Comparison of ENCODE assay signal across 25 cellular contexts in genomic region chr15:56411122-56411749, GRCh38. TPM values are rescaled to one million over a fixed set of nuclear protein-coding genes. Genes with fewer than 3 reads are reported as not detected.
DNase-seq lines count a peak whose midpoint lies in the region; ATAC-seq, FAIRE-seq and TF ChIP-seq lines count a peak whose summit lies in the region.
"Had no signal": no experiment of that assay in that cellular context is flagged by ENCODE, and none has a peak within 500 bp of the region (broad histone marks: within the 10 kb centered on the region; RNA-seq: fewer than 3 reads in every experiment).

No MANE protein-coding gene starts in this region.

- H3K36me3 ChIP-seq in K562 (ENCODE audit: control insufficient read depth, insufficient read depth, low read length), result no peaks in the 10 kb centered on the region
- H3K36me3 ChIP-seq: left lung had no signal

- no peaks in the 10 kb centered on the region for H3K27me3 Mint-ChIP-seq in nephron progenitor cell (ENCODE audit: low read depth, poor library complexity)
- H3K27me3 Mint-ChIP-seq: activated T-helper 17 cell treated with anti-CD3 and anti-CD28 coated beads, Interleukin-2, amount 50 U/mL, for 72 hours; effector memory CD8-positive, alpha-beta T cell; stimulated activated naive B cell treated with anti-CD40 and anti-IgM and Interleukin-4, amounts not matched to agents 10 μg/mL and 1 μg/mL and 100 μg/mL, for 72 hours had no signal

- no peaks in the 10 kb centered on the region; a peak in 1 of 5 replicates for H3K4me1 ChIP-seq in K562 (replicated peaks in 1 of 2; ENCODE audit: control insufficient read depth in 2 of 2, insufficient read depth in 2 of 2, low read length in 2 of 2)
- H3K4me1 ChIP-seq: left lung had no signal

- no peaks in the 10 kb centered on the region for H3K79me2 ChIP-seq in K562 (ENCODE audit: control insufficient read depth, insufficient read depth, low read length)

- no peaks in the 10 kb centered on the region for H3K9me1 ChIP-seq in K562 (ENCODE audit: control insufficient read depth, insufficient read depth, low read length)

- TF ChIP-seq CTCF in K562 (IDR thresholded peaks at IDR 0.05 in 2 of 3, conservative IDR thresholded peaks at IDR 0.05 in 1 of 3; ENCODE audit: insufficient read depth in 2 of 3, low read depth in 1 of 3, low read length in 3 of 3) (no peak), nephron progenitor cell (IDR thresholded peaks at IDR 0.05) (no peak)

- WGBS in K562 (ENCODE audit: insufficient coverage, low coverage, missing lambda C conversion rate), result 13% methylated on average over 2 of the region's 2 CpGs

- no peak for TF ChIP-seq EP300 in K562 (IDR thresholded peaks at IDR 0.05; ENCODE audit: low read length)

- H3K9ac ChIP-seq in K562 (ENCODE audit: insufficient read depth in 1 of 2, low read depth in 2 of 2, low read length in 2 of 2), result no peak overlapping the region

- no peaks in the 10 kb centered on the region for H4K20me1 ChIP-seq in K562 (replicated peaks; ENCODE audit: control insufficient read depth, insufficient read depth, low read length)

- POLR2A ChIA-PET in K562 (lab: Yijun Ruan, JAX), result no interaction called here

- no peak overlapping the region for H3K4me3 Mint-ChIP-seq in nephron progenitor cell
- H3K4me3 Mint-ChIP-seq: activated CD4-positive, alpha-beta T cell treated with anti-CD3 and anti-CD28 coated beads, Interleukin-2, amount 10 ng/mL, durations not matched to agents 7 days and 5 days; activated T-helper 17 cell treated with anti-CD3 and anti-CD28 coated beads, Interleukin-2, amount 50 U/mL, for 72 hours; CD14-positive monocyte; effector memory CD8-positive, alpha-beta T cell; stimulated activated naive B cell treated with anti-CD40 and anti-IgM and Interleukin-4, amounts not matched to agents 10 μg/mL and 1 μg/mL and 100 μg/mL, for 72 hours had no signal

- H3K4me2 ChIP-seq in K562 (ENCODE audit: insufficient read depth, low read length), result no peak overlapping the region

- TF ChIP-seq POLR2A in K562 (conservative IDR thresholded peaks at IDR 0.05), result no peak

- H2AFZ ChIP-seq in K562 (ENCODE audit: low read depth, low read length), result no peak overlapping the region

- in situ Hi-C loops in K562 (cut with MboI), result no loop called here

- CTCF ChIA-PET in K562 (lab: Yijun Ruan, JAX; ENCODE audit: low intra/inter-chr PET ratio), result no interaction called here

- no peaks in the 10 kb centered on the region for H3K27me3 ChIP-seq in K562 (ENCODE audit: control insufficient read depth in 2 of 2, insufficient read depth in 2 of 2, low read length in 2 of 2)
- H3K27me3 ChIP-seq: left lung had no signal

- no peak overlapping the region for H3K4me3 ChIP-seq in K562
- H3K4me3 ChIP-seq: left lung, mucosa of descending colon had no signal

- no TSS peak for BruUV-seq in K562 (replicated peaks; lab: Mats Ljungman, UMichigan)

- DNase-seq in DMS 273 treated with DMSO at 0.1 percent for 48 hours (lab: John Stamatoyannopoulos, UW), result peak; percentile 2
- DNase-seq in LHCN-M2 (ENCODE audit: low read depth), result peak; percentile 8
- no peak for DNase-seq in K562 (ENCODE audit: extremely low read depth in 1 of 4, low spot score in 3 of 4)
- no peak for DNase-seq in nephron progenitor cell
- DNase-seq in NCI-H774 (lab: John Stamatoyannopoulos, UW), result no peak
- no peak for DNase-seq in middle frontal gyrus (ENCODE audit: extremely low spot score, low spot score)
- no peak for DNase-seq in DMS79 treated with DMSO at 0.1 percent for 48 hours (lab: John Stamatoyannopoulos, UW)
- DNase-seq: activated CD4-positive, alpha-beta T cell treated with anti-CD3 and anti-CD28 coated beads, Interleukin-2, amount 10 ng/mL, durations not matched to agents 7 days and 5 days; effector memory CD8-positive, alpha-beta T cell; GF-D8; head of caudate nucleus; left lung; mucosa of descending colon; NCI-H345; posterior cingulate gyrus; stimulated activated CD4-positive, alpha-beta T cell treated with anti-CD3 and anti-CD28 coated beads, Interleukin-1b, Interleukin-23, amount 100 ng/mL, for 48 hours; stimulated activated naive B cell treated with anti-CD40 and anti-IgM and Interleukin-4, amounts not matched to agents 10 μg/mL and 1 μg/mL and 100 μg/mL, for 72 hours; T-helper 1 cell had no signal

- no peak for FAIRE-seq in K562 (lab: Jason Lieb, UNC)
- FAIRE-seq: HTR-8/SVneo had no signal

- peak overlapping the region; percentile 88 for H3K27ac Mint-ChIP-seq in nephron progenitor cell
- H3K27ac Mint-ChIP-seq: activated CD4-positive, alpha-beta T cell treated with anti-CD3 and anti-CD28 coated beads, Interleukin-2, amount 10 ng/mL, durations not matched to agents 7 days and 5 days; activated naive CD4-positive, alpha-beta T cell treated with anti-CD3 and anti-CD28 coated beads, Interleukin-2, amount 50 U/mL, for 72 hours; activated T-helper 17 cell treated with anti-CD3 and anti-CD28 coated beads, Interleukin-2, amount 50 U/mL, for 72 hours; CD14-positive monocyte; effector memory CD8-positive, alpha-beta T cell had no signal

- peaks cover 34% of the 10 kb centered on the region for H3K36me3 Mint-ChIP-seq in nephron progenitor cell (ENCODE audit: low read depth)
- H3K36me3 Mint-ChIP-seq: activated naive CD4-positive, alpha-beta T cell treated with anti-CD3 and anti-CD28 coated beads, Interleukin-2, amount 50 U/mL, for 72 hours; CD14-positive monocyte had no signal

- intact Hi-C loops in K562 (cut with micrococcal nuclease), result no loop called here

- H3K9me3 Mint-ChIP-seq in nephron progenitor cell, result peaks cover 4% of the 10 kb centered on the region
- H3K9me3 Mint-ChIP-seq: activated CD4-positive, alpha-beta T cell treated with anti-CD3 and anti-CD28 coated beads, Interleukin-2, amount 10 ng/mL, durations not matched to agents 7 days and 5 days; activated naive CD4-positive, alpha-beta T cell treated with anti-CD3 and anti-CD28 coated beads, Interleukin-2, amount 50 U/mL, for 72 hours; activated T-helper 17 cell treated with anti-CD3 and anti-CD28 coated beads, Interleukin-2, amount 50 U/mL, for 72 hours; effector memory CD8-positive, alpha-beta T cell had no signal

- H3K4me1 Mint-ChIP-seq in nephron progenitor cell, result peaks cover 14% of the 10 kb centered on the region
- H3K4me1 Mint-ChIP-seq: activated CD4-positive, alpha-beta T cell treated with anti-CD3 and anti-CD28 coated beads, Interleukin-2, amount 10 ng/mL, durations not matched to agents 7 days and 5 days; activated T-helper 17 cell treated with anti-CD3 and anti-CD28 coated beads, Interleukin-2, amount 50 U/mL, for 72 hours; CD14-positive monocyte had no signal

- no peak for TF ChIP-seq RAD21 in K562 (CRISPR knock-in tag; conservative IDR thresholded peaks at IDR 0.05 in 1 of 2, IDR thresholded peaks at IDR 0.05 in 1 of 2)

- H3K27ac ChIP-seq in K562 (ENCODE audit: extremely low read depth, low read depth, low read length), result no peak overlapping the region
- H3K27ac ChIP-seq: left lung had no signal

- no peak for ATAC-seq in K562
- ATAC-seq in GM19395 (IDR thresholded peaks at IDR 0.05; ENCODE audit: unreplicated experiment), result no peak
- ATAC-seq: activated naive CD4-positive, alpha-beta T cell treated with anti-CD3 and anti-CD28 coated beads, Interleukin-2, amount 50 U/mL, for 72 hours; activated T-helper 17 cell treated with anti-CD3 and anti-CD28 coated beads, Interleukin-2, amount 50 U/mL, for 72 hours; effector memory CD8-positive, alpha-beta T cell; left lung; mucosa of descending colon; Panc1 had no signal

- H3K9me3 ChIP-seq in K562 (replicated peaks; ENCODE audit: control insufficient read depth, insufficient read depth, low read depth, low read length), result no peaks in the 10 kb centered on the region
- H3K9me3 ChIP-seq: left lung, mucosa of descending colon had no signal

TF ChIP-seq in K562, 482 proteins besides CTCF, POLR2A, EP300 and RAD21 (continues in another document):
- TF ChIP-seq HDAC1 (IDR thresholded peaks at IDR 0.05), result no peak

RNA-seq across cellular contexts. Expression of gene TEX9, which starts 46.0 kb away (rescaled TPM):
- 4.4 and 4.8 TPM in 2 replicates for total RNA-seq in LHCN-M2 (2014; rRNA removed)
- 1.3 TPM for polyA plus RNA-seq in LHCN-M2 (2012)
- total RNA-seq in K562 (2011; cell fraction: chromatin; rRNA removed; ENCODE audit: low replicate concordance), result 1.4 and 4.5 TPM in 2 replicates
- 0.66 and 0.83 TPM in 2 replicates for total RNA-seq in K562 (2011; cell fraction: nucleolus; rRNA removed)
- 1.2 and 2.0 TPM in 2 replicates for total RNA-seq in K562 (2011; cell fraction: nucleoplasm; rRNA removed)
- 0.82 and 2.3 TPM in 2 replicates for total RNA-seq in K562 (2014; rRNA removed)
- total RNA-seq in K562 (2014; rRNA removed; fragmentation: Illumina TruSeq; extraction: Trizol), result 2.8 and 3.3 TPM in 2 replicates
- total RNA-seq in K562 (2015; rRNA removed; fragmentation: Illumina TruSeq; extraction: Trizol), result 2.7 and 3.6 TPM in 2 replicates
- total RNA-seq in K562 (2021), result 2.1 and 2.7 TPM in 2 replicates
- 0.93 and 1.1 TPM in 2 replicates for polyA plus RNA-seq in K562 (2011; rRNA removed)
- 0.30 and 0.37 TPM in 2 replicates for polyA plus RNA-seq in K562 (2011; cell fraction: cytosol; rRNA removed)
- polyA plus RNA-seq in K562 (2011; cell fraction: nucleus; rRNA removed), result 0.81 and 1.5 TPM in 2 replicates
- polyA plus RNA-seq in K562 (2012), result 2.3 and 5.4 TPM in 2 replicates
- polyA plus RNA-seq in K562 (2014; fragmentation: Illumina TruSeq; extraction: Trizol), result 2.5 and 3.4 TPM in 2 replicates
- 1 to 10 TPM; 2.1 to 2.4 TPM for polyA plus RNA-seq in K562 (2014; fragmentation: Nextera tagmentation; extraction: Ambion mirVana)
- polyA plus RNA-seq in K562 (2014; rRNA removed), result 1.9 and 2.4 TPM in 2 replicates
- polyA minus RNA-seq in K562 (2011; rRNA and poly(A)+ RNA removed), result 2.1 and 2.3 TPM in 2 replicates
- 1.1 TPM in 1 of 2 replicates, not detected in the other for polyA minus RNA-seq in K562 (2011; cell fraction: cytosol; rRNA and poly(A)+ RNA removed)
- polyA minus RNA-seq in K562 (2011; cell fraction: nucleus; rRNA and poly(A)+ RNA removed), result 2.8 and 4.3 TPM in 2 replicates

RNA-seq across cellular contexts. Expression of gene MNS1, which starts 53.7 kb away (rescaled TPM):
- total RNA-seq in LHCN-M2 (2014; rRNA removed), result 5.3 and 5.8 TPM in 2 replicates
- polyA plus RNA-seq in LHCN-M2 (2012), result 2.2 TPM
- 1.5 TPM in 1 of 2 replicates, not detected in the other for total RNA-seq in K562 (2011; cell fraction: chromatin; rRNA removed; ENCODE audit: low replicate concordance)
- not detected in 2 replicates for total RNA-seq in K562 (2011; cell fraction: nucleolus; rRNA removed)
- 0.29 and 0.31 TPM in 2 replicates for total RNA-seq in K562 (2011; cell fraction: nucleoplasm; rRNA removed)
- 2.4 and 3.6 TPM in 2 replicates for total RNA-seq in K562 (2014; rRNA removed)
- total RNA-seq in K562 (2014; rRNA removed; fragmentation: Illumina TruSeq; extraction: Trizol), result 7.2 and 9.2 TPM in 2 replicates
- 9.6 and 10.3 TPM in 2 replicates for total RNA-seq in K562 (2015; rRNA removed; fragmentation: Illumina TruSeq; extraction: Trizol)
- 2.5 and 2.7 TPM in 2 replicates for total RNA-seq in K562 (2021)
- polyA plus RNA-seq in K562 (2011; rRNA removed), result 1.1 and 1.2 TPM in 2 replicates
- polyA plus RNA-seq in K562 (2011; cell fraction: cytosol; rRNA removed), result 0.21 and 0.32 TPM in 2 replicates
- 0.18 and 0.67 TPM in 2 replicates for polyA plus RNA-seq in K562 (2011; cell fraction: nucleus; rRNA removed)
- polyA plus RNA-seq in K562 (2012), result 5.3 and 5.7 TPM in 2 replicates
- polyA plus RNA-seq in K562 (2014; fragmentation: Illumina TruSeq; extraction: Trizol), result 5.6 and 8.1 TPM in 2 replicates
- polyA plus RNA-seq in K562 (2014; fragmentation: Nextera tagmentation; extraction: Ambion mirVana), result 1 to 10 TPM; 2.0 to 2.4 TPM
- 3.5 and 4.8 TPM in 2 replicates for polyA plus RNA-seq in K562 (2014; rRNA removed)
- polyA minus RNA-seq in K562 (2011; rRNA and poly(A)+ RNA removed), result 0.81 and 1.9 TPM in 2 replicates
- polyA minus RNA-seq in K562 (2011; cell fraction: cytosol; rRNA and poly(A)+ RNA removed), result 0.57 TPM in 1 of 2 replicates, not detected in the other
- polyA minus RNA-seq in K562 (2011; cell fraction: nucleus; rRNA and poly(A)+ RNA removed), result 0.40 and 3.3 TPM in 2 replicates
- total RNA-seq: activated T-helper 17 cell treated with anti-CD3 and anti-CD28 coated beads, Interleukin-2, amount 50 U/mL, for 72 hours had no signal
- polyA plus RNA-seq: neural cell had no signal

Comparison
In these comparisons a context has a peak if more than half of its experiments do, and no peak if none do; other contexts are left out.
1. DNase-seq: peak in DMS 273 treated with DMSO at 0.1 percent for 48 hours (single experiment) and LHCN-M2 (single experiment); none in K562 (0 of 4), nephron progenitor cell (single experiment), NCI-H774 (single experiment), middle frontal gyrus (single experiment) and DMS79 treated with DMSO at 0.1 percent for 48 hours (single experiment).